Comparison of ENCODE assay signal across 14 cellular contexts in genomic region chr2:239819974-239820555, GRCh38.
DNase-seq lines count a peak whose midpoint lies in the region; ATAC-seq lines count a peak whose summit lies in the region.
"Had no signal": no experiment of that assay in that cellular context is flagged by ENCODE, and none has a peak within 500 bp of the region (broad histone marks: within the 10 kb centered on the region; RNA-seq: fewer than 3 reads in every experiment).

No MANE protein-coding gene starts in this region.

- no peak overlapping the region for H3K27ac Mint-ChIP-seq in activated CD4-positive, alpha-beta memory T cell treated with anti-CD3 and anti-CD28 coated beads for 36 hours
- H3K27ac Mint-ChIP-seq: activated naive CD4-positive, alpha-beta T cell treated with anti-CD3 and anti-CD28 coated beads, Interleukin-2, amount 10 ng/mL, durations not matched to agents 7 days and 5 days had no signal

- H3K27ac ChIP-seq in BLaER1: 0 out of 2 replicates have a peak overlapping the region, but pooled peaks have one; percentile 60
- H3K27ac ChIP-seq: HL-60, tibial artery, WERI-Rb-1 had no signal

- H3K4me3 ChIP-seq in BLaER1: no peak overlapping the region
- H3K4me3 ChIP-seq: tibial artery had no signal

- peaks cover 11% of the 10 kb centered on the region for H3K4me1 Mint-ChIP-seq in activated CD4-positive, alpha-beta memory T cell treated with anti-CD3 and anti-CD28 coated beads for 36 hours (ENCODE audit: low read depth)
- H3K4me1 Mint-ChIP-seq: activated naive CD4-positive, alpha-beta T cell treated with anti-CD3 and anti-CD28 coated beads, Interleukin-2, amount 10 ng/mL, durations not matched to agents 7 days and 5 days had no signal

- intact Hi-C loops in activated CD4-positive, alpha-beta memory T cell treated with anti-CD3 and anti-CD28 coated beads for 36 hours (cut with micrococcal nuclease): no loop called here

- peaks cover 8% of the 10 kb centered on the region for H3K27me3 Mint-ChIP-seq in activated CD4-positive, alpha-beta memory T cell treated with anti-CD3 and anti-CD28 coated beads for 36 hours

- H3K9me3 Mint-ChIP-seq in activated CD4-positive, alpha-beta memory T cell treated with anti-CD3 and anti-CD28 coated beads for 36 hours: no peaks in the 10 kb centered on the region
- H3K9me3 Mint-ChIP-seq: activated naive CD4-positive, alpha-beta T cell treated with anti-CD3 and anti-CD28 coated beads, Interleukin-2, amount 10 ng/mL, durations not matched to agents 7 days and 5 days had no signal

- DNase-seq in A172 (ENCODE audit: low spot score): peak; percentile 20
- peak; percentile 45 for DNase-seq in activated CD4-positive, alpha-beta memory T cell treated with anti-CD3 and anti-CD28 coated beads for 36 hours
- peak; percentile 38 for DNase-seq in islet precursor cell
- DNase-seq in NOMO-1 treated with DMSO at 0.1 percent for 48 hours (lab: John Stamatoyannopoulos, UW; ENCODE audit: unreplicated experiment): no peak
- DNase-seq in NCI-H128 (lab: John Stamatoyannopoulos, UW; ENCODE audit: unreplicated experiment): no peak
- DNase-seq in NCI-H2227 (lab: John Stamatoyannopoulos, UW; ENCODE audit: unreplicated experiment): no peak
- DNase-seq: activated naive CD4-positive, alpha-beta T cell treated with anti-CD3 and anti-CD28 coated beads, Interleukin-2, amount 10 ng/mL, durations not matched to agents 7 days and 5 days; central memory CD4-positive, alpha-beta T cell; retina had no signal

- no peaks in the 10 kb centered on the region for H3K36me3 ChIP-seq in BLaER1
- H3K36me3 ChIP-seq: tibial artery, WERI-Rb-1 had no signal

- H3K4me2 ChIP-seq in BLaER1: peak overlapping the region; percentile 84

- no peaks in the 10 kb centered on the region for H4K20me1 ChIP-seq in BLaER1

- no peaks in the 10 kb centered on the region for H3K36me3 Mint-ChIP-seq in activated CD4-positive, alpha-beta memory T cell treated with anti-CD3 and anti-CD28 coated beads for 36 hours
- H3K36me3 Mint-ChIP-seq: activated naive CD4-positive, alpha-beta T cell treated with anti-CD3 and anti-CD28 coated beads, Interleukin-2, amount 10 ng/mL, durations not matched to agents 7 days and 5 days had no signal

- POLR2A ChIA-PET in activated CD4-positive, alpha-beta memory T cell treated with anti-CD3 and anti-CD28 coated beads for 36 hours (lab: Charles Lee): no interaction called here

- ATAC-seq in HG02981 (IDR thresholded peaks at IDR 0.05; ENCODE audit: unreplicated experiment): no peak

- H3K4me3 Mint-ChIP-seq in activated CD4-positive, alpha-beta memory T cell treated with anti-CD3 and anti-CD28 coated beads for 36 hours: no peak overlapping the region
- H3K4me3 Mint-ChIP-seq: activated naive CD4-positive, alpha-beta T cell treated with anti-CD3 and anti-CD28 coated beads, Interleukin-2, amount 10 ng/mL, durations not matched to agents 7 days and 5 days had no signal

- no peaks in the 10 kb centered on the region for H3K9me3 ChIP-seq in BLaER1
- H3K9me3 ChIP-seq: tibial artery had no signal

- CTCF ChIA-PET in activated CD4-positive, alpha-beta memory T cell treated with anti-CD3 and anti-CD28 coated beads for 36 hours (lab: Charles Lee): no interaction called here

- peaks cover 62% of the 10 kb centered on the region for H3K4me1 ChIP-seq in BLaER1

- no peak overlapping the region for H3K9ac ChIP-seq in BLaER1

- no peaks in the 10 kb centered on the region for H3K27me3 ChIP-seq in BLaER1
- H3K27me3 ChIP-seq: tibial artery had no signal

Comparison
In these comparisons a context has a peak if more than half of its experiments do, and no peak if none do; other contexts are left out.
1. DNase-seq: peak in A172 (single experiment), activated CD4-positive, alpha-beta memory T cell treated with anti-CD3 and anti-CD28 coated beads for 36 hours (single experiment) and islet precursor cell (single experiment); none in NOMO-1 treated with DMSO at 0.1 percent for 48 hours (single experiment), NCI-H128 (single experiment) and NCI-H2227 (single experiment).